In genomic region chr7:30977896-30978564, GRCh38 we compare ENCODE assay signal across 9 cellular contexts. TPM values are rescaled to one million over a fixed set of nuclear protein-coding genes. Genes with fewer than 3 reads are reported as not detected.
DNase-seq lines count a peak whose midpoint lies in the region; ATAC-seq, FAIRE-seq and TF ChIP-seq lines count a peak whose summit lies in the region.
"Had no signal": no experiment of that assay in that cellular context is flagged by ENCODE, and none has a peak within 500 bp of the region (broad histone marks: within the 10 kb centered on the region; RNA-seq: fewer than 3 reads in every experiment).

No MANE protein-coding gene starts in this region.

- peak; percentile 63 to 68 for TF ChIP-seq RAD21 in A549 (conservative IDR thresholded peaks at IDR 0.05 in 1 of 2, IDR thresholded peaks at IDR 0.05 in 1 of 2)

- H3K9me3 ChIP-seq in A549 (no peaks in the 10 kb centered on the region), RWPE2 (ENCODE audit: severe bottlenecking) (no peaks in the 10 kb centered on the region), tibial nerve (no peaks in the 10 kb centered on the region)

- POLR2A ChIA-PET in A549 (lab: Yijun Ruan, JAX) = interaction anchor here (0.7 kb wide), 1 partner anchor 936 kb away, joined by 5 read pairs; no protein-coding TSS in a partner anchor

- H3K27ac ChIP-seq in A549 = no peak overlapping the region
- no peak overlapping the region for H3K27ac ChIP-seq in RWPE2 (ENCODE audit: poor library complexity, severe bottlenecking)
- no peak overlapping the region for H3K27ac ChIP-seq in tibial nerve

- FAIRE-seq in A549 (lab: Jason Lieb, UNC) (no peak), GM18507 (lab: Jason Lieb, UNC) (peak; percentile 39)

- TF ChIP-seq EP300 in A549 (IDR thresholded peaks at IDR 0.05) (no peak), tibial nerve (IDR thresholded peaks at IDR 0.05) (no peak)

- 0 out of 3 replicates have a peak, but pooled peaks cover 5% of the 10 kb centered on the region for H3K4me1 ChIP-seq in A549
- no peaks in the 10 kb centered on the region for H3K4me1 ChIP-seq in RWPE2 (ENCODE audit: insufficient read depth, poor library complexity, severe bottlenecking)
- H3K4me1 ChIP-seq in tibial nerve = peaks cover 0 to 12% (median 0%) of the 10 kb centered on the region in 4 donors

- CTCF ChIA-PET in A549 (lab: Yijun Ruan, JAX) = interaction anchor here (0.6 to 4.3 kb wide), 15 partner anchors 9 to 186 kb away, joined by 3 to 29 read pairs (median 5); no protein-coding TSS in a partner anchor

- TF ChIP-seq CTCF in A549 (IDR thresholded peaks at IDR 0.05) = peak; percentile 60
- peak; percentile 59 for TF ChIP-seq CTCF in RWPE2 (IDR thresholded peaks at IDR 0.05; ENCODE audit: poor library complexity, severe bottlenecking)
- TF ChIP-seq CTCF in fibroblast of the aortic adventitia (IDR thresholded peaks at IDR 0.05; ENCODE audit: insufficient read depth, low read length) = peak; percentile 55
- TF ChIP-seq CTCF in tibial nerve (IDR thresholded peaks at IDR 0.05) = peak in 4 of 5 experiments; percentile 12 to 33 (median 24)

- H3K4me3 ChIP-seq in A549 (no peak overlapping the region), RWPE2 (ENCODE audit: severe bottlenecking) (no peak overlapping the region), fibroblast of the aortic adventitia (ENCODE audit: low read depth, low read length) (no peak overlapping the region), tibial nerve (no peak overlapping the region)

- 14% methylated on average over 8 of the region's 9 CpGs for WGBS in A549 (ENCODE audit: missing lambda C conversion rate)
- WGBS in tibial nerve, 2 donors = 51 to 60% methylated on average over 9 of the region's 9 CpGs

- TF ChIP-seq POLR2A in A549 (IDR thresholded peaks at IDR 0.05; ENCODE audit: low read length) = no peak
- no peak for TF ChIP-seq POLR2A in tibial nerve (IDR thresholded peaks at IDR 0.05)

- peak; percentile 35 to 49 for DNase-seq in A549 (ENCODE audit: low read depth in 1 of 2, low spot score in 1 of 2)
- DNase-seq in GM18507 (ENCODE audit: extremely low spot score, insufficient read length, low read depth) = no peak
- DNase-seq in RWPE2 (ENCODE audit: low spot score) = no peak
- DNase-seq in fibroblast of the aortic adventitia (ENCODE audit: low read depth) = peak; percentile 21
- no peak for DNase-seq in tibial nerve (ENCODE audit: low spot score in 2 of 2)
- no peak for DNase-seq in NCI-H1436 treated with DMSO at 0.1 percent for 48 hours (lab: John Stamatoyannopoulos, UW)
- DNase-seq: activated naive CD8-positive, alpha-beta T cell treated with anti-CD3 and anti-CD28 coated beads, Interleukin-2, amount 10 ng/mL, durations not matched to agents 7 days and 5 days had no signal

- no peaks in the 10 kb centered on the region for H3K36me3 ChIP-seq in RWPE2 (ENCODE audit: low read depth)
- no peaks in the 10 kb centered on the region for H3K36me3 ChIP-seq in tibial nerve

- ATAC-seq in A549 (peak; percentile 70 to 85), RWPE2 (ENCODE audit: low read depth) (peak; percentile 68), HG02759 (IDR thresholded peaks at IDR 0.05; ENCODE audit: unreplicated experiment) (no peak), GM21367 (IDR thresholded peaks at IDR 0.05; ENCODE audit: unreplicated experiment) (no peak)

- no peaks in the 10 kb centered on the region for H3K27me3 ChIP-seq in RWPE2 (ENCODE audit: insufficient read depth, poor library complexity, severe bottlenecking)
- H3K27me3 ChIP-seq in tibial nerve = no peaks in the 10 kb centered on the region

- no peak overlapping the region for H3K4me2 ChIP-seq in A549

TF ChIP-seq in A549, 52 proteins besides CTCF, POLR2A, EP300 and RAD21:
- TF ChIP-seq SMC3 (IDR thresholded peaks at IDR 0.05) (peak; percentile 77), KDM5A (IDR thresholded peaks at IDR 0.05) (no peak), TFCP2L1 (CRISPR knock-in tag; IDR thresholded peaks at IDR 0.05) (no peak), CBX8 (IDR thresholded peaks at IDR 0.05) (no peak), PHF8 (IDR thresholded peaks at IDR 0.05; ENCODE audit: borderline replicate concordance, low read depth) (no peak), BHLHE40 (IDR thresholded peaks at IDR 0.05; ENCODE audit: low read depth, low read length) (no peak), RARB (CRISPR knock-in tag; IDR thresholded peaks at IDR 0.05) (no peak), ZSCAN20 (CRISPR knock-in tag; IDR thresholded peaks at IDR 0.05) (no peak)

RNA-seq across cellular contexts. Expression of gene GHRHR, which starts 14.3 kb away (rescaled TPM):
- not detected in 2 replicates for polyA plus RNA-seq in A549 (2011; rRNA removed)
- polyA plus RNA-seq in A549 (2012; cell fraction: cytosol; rRNA removed) = not detected in 2 replicates
- polyA plus RNA-seq in A549 (2012; cell fraction: nucleus; rRNA removed) = not detected in 2 replicates
- not detected in 3 replicates for polyA plus RNA-seq in A549 (2017; fragmentation: RNase III; extraction: RNeasy Plus Mini Kit Qiagen cat#74134 plus additional on column Dnase treatment)
- not detected in 2 replicates for polyA minus RNA-seq in A549 (2011; rRNA and poly(A)+ RNA removed)
- not detected in 2 replicates for total RNA-seq in fibroblast of the aortic adventitia (ENCODE audit: low replicate concordance)
- not detected for total RNA-seq in tibial nerve
- total RNA-seq: activated naive CD8-positive, alpha-beta T cell treated with anti-CD3 and anti-CD28 coated beads, Interleukin-2, amount 10 ng/mL, durations not matched to agents 7 days and 5 days had no signal

Comparison
In these comparisons a context has a peak if more than half of its experiments do, and no peak if none do; other contexts are left out.
1. ATAC-seq: peak in A549 (2 of 2) and RWPE2 (single experiment); none in HG02759 (single experiment) and GM21367 (single experiment).
2. DNase-seq: peak in A549 (2 of 2) and fibroblast of the aortic adventitia (single experiment); none in GM18507 (single experiment), RWPE2 (single experiment), tibial nerve (0 of 2) and NCI-H1436 treated with DMSO at 0.1 percent for 48 hours (single experiment).
3. Peak in every context shown above with its lines, with median percentiles within 50 percentile points of each other: CTCF ChIP-seq.